Comparison of ENCODE assay signal across 8 cellular contexts in the genomic region with DNA sequence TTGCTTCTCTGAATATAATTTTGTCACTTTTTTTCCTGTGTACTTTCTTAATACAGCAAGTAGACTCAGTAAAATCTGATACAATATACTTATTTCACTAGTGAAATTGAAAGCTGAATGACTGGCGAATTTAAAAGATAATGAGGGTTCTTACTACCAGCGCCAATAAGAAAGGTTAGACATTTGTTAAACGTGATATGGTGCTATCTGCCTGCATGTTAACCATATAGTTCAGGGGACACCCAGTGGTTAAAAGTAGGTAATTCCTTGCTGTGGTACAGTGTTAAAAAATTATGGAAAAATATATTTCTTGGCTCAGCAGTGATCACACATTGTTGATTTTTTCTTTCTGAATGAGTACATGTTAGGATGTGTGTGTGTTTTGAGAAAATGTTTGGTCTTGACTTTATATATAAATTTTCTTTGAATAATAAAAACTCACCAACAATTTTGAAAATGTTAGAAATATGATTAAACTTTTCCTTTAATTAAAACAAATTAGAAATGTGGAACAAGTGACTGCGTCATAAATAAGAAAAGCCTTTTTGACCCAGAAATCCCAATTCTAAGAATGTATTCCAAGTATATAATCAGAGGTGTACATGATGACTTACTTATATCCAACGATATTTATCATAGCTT. TPM values are rescaled to one million over a fixed set of nuclear protein-coding genes. Genes with fewer than 3 reads are reported as not detected.
DNase-seq lines count a peak whose midpoint lies in the region; ATAC-seq and TF ChIP-seq lines count a peak whose summit lies in the region.

No MANE protein-coding gene starts in this region.

- peaks cover 24% of the 10 kb centered on the region for H3K36me3 Mint-ChIP-seq in HFFc6 (ENCODE audit: low read depth)
- peaks cover 12% of the 10 kb centered on the region for H3K36me3 Mint-ChIP-seq in activated CD8-positive, alpha-beta T cell treated with anti-CD3 and anti-CD28 coated beads, Interleukin-2, amount 10 ng/mL, durations not matched to agents 7 days and 5 days (ENCODE audit: low read depth)

- no peak overlapping the region for H3K27ac ChIP-seq in 22Rv1

- no peaks in the 10 kb centered on the region; the same call in 1 of the 2 replicates for H3K27me3 Mint-ChIP-seq in HFFc6 (ENCODE audit: insufficient read depth)
- no peaks in the 10 kb centered on the region for H3K27me3 Mint-ChIP-seq in activated CD8-positive, alpha-beta T cell treated with anti-CD3 and anti-CD28 coated beads, Interleukin-2, amount 10 ng/mL, durations not matched to agents 7 days and 5 days (ENCODE audit: low read depth)

- ATAC-seq in activated CD8-positive, alpha-beta T cell treated with anti-CD3 and anti-CD28 coated beads, Interleukin-2, amount 10 ng/mL, durations not matched to agents 7 days and 5 days: peak; percentile 61
- peak; percentile 73 for ATAC-seq in left ventricle myocardium superior
- ATAC-seq in stimulated activated naive CD8-positive, alpha-beta T cell treated with anti-CD3 and anti-CD28 coated beads, Interleukin-15, Interleukin-2, amounts not matched to agents 100 U/mL and 50 U/mL, for 24 hours: peak; percentile 83
- ATAC-seq in HG03025 (IDR thresholded peaks at IDR 0.05; ENCODE audit: low FRiP score, unreplicated experiment): no peak

- CTCF ChIA-PET in GM10248 (lab: Yijun Ruan, JAX): interaction anchor here (0.8 to 4.1 kb wide), 13 partner anchors 9 to 828 kb away, joined by 3 to 23 read pairs (median 4); no protein-coding TSS in a partner anchor
- CTCF ChIA-PET in activated CD8-positive, alpha-beta T cell treated with anti-CD3 and anti-CD28 coated beads, Interleukin-2, amount 10 ng/mL, durations not matched to agents 7 days and 5 days (lab: Charles Lee): interaction anchor here (0.6 to 7.0 kb wide), 19 partner anchors 9 to 352 kb away, joined by 3 to 51 read pairs (median 4); partner anchors contain the start of gene CAST

- H3K4me1 Mint-ChIP-seq in HFFc6 (ENCODE audit: low read depth): peaks cover 73% of the 10 kb centered on the region
- H3K4me1 Mint-ChIP-seq in activated CD8-positive, alpha-beta T cell treated with anti-CD3 and anti-CD28 coated beads, Interleukin-2, amount 10 ng/mL, durations not matched to agents 7 days and 5 days (ENCODE audit: low read depth): peaks cover 8% of the 10 kb centered on the region

- intact Hi-C loops in left ventricle myocardium superior (cut with micrococcal nuclease): no loop called here

- DNase-seq in GM10248 (ENCODE audit: extremely low spot score) (peak; percentile 46), HFFc6 (peak; percentile 50), NAMALWA (ENCODE audit: low spot score) (peak; percentile 73), left ventricle myocardium superior (no peak)
- DNase-seq in activated CD8-positive, alpha-beta T cell treated with anti-CD3 and anti-CD28 coated beads, Interleukin-2, amount 10 ng/mL, durations not matched to agents 7 days and 5 days: no peak
- DNase-seq in stimulated activated naive CD8-positive, alpha-beta T cell treated with anti-CD3 and anti-CD28 coated beads, Interleukin-15, Interleukin-2, amounts not matched to agents 100 U/mL and 50 U/mL, for 24 hours: no peak

- TF ChIP-seq CTCF in 22Rv1 (IDR thresholded peaks at IDR 0.05) (peak; percentile 63), GM10248 (IDR thresholded peaks at IDR 0.05; ENCODE audit: control extremely low read depth, extremely low read depth, low read depth, missing control alignments) (peak; percentile 54), HFFc6 (IDR thresholded peaks at IDR 0.05) (peak; percentile 84)

- peak overlapping the region; percentile 71 for H3K4me3 Mint-ChIP-seq in HFFc6
- no peak overlapping the region for H3K4me3 Mint-ChIP-seq in activated CD8-positive, alpha-beta T cell treated with anti-CD3 and anti-CD28 coated beads, Interleukin-2, amount 10 ng/mL, durations not matched to agents 7 days and 5 days

- POLR2A ChIA-PET in GM10248 (lab: Yijun Ruan, JAX): no interaction called here
- POLR2A ChIA-PET in activated CD8-positive, alpha-beta T cell treated with anti-CD3 and anti-CD28 coated beads, Interleukin-2, amount 10 ng/mL, durations not matched to agents 7 days and 5 days (lab: Charles Lee): no interaction called here

- H3K27ac Mint-ChIP-seq in HFFc6: no peak overlapping the region; the same call in 1 of the 2 replicates
- no peak overlapping the region for H3K27ac Mint-ChIP-seq in activated CD8-positive, alpha-beta T cell treated with anti-CD3 and anti-CD28 coated beads, Interleukin-2, amount 10 ng/mL, durations not matched to agents 7 days and 5 days

- H3K9me3 Mint-ChIP-seq in HFFc6: no peaks in the 10 kb centered on the region
- no peaks in the 10 kb centered on the region for H3K9me3 Mint-ChIP-seq in activated CD8-positive, alpha-beta T cell treated with anti-CD3 and anti-CD28 coated beads, Interleukin-2, amount 10 ng/mL, durations not matched to agents 7 days and 5 days (ENCODE audit: insufficient read depth)

RNA-seq across cellular contexts. Expression of gene CAST, which starts 25.8 kb away (rescaled TPM):
- 100 to 1,000 TPM; 274 to 342 (median 322) TPM for total RNA-seq in HFFc6 (2021; fragmentation: NEBNext Ultra II Directional; extraction: Animal tissue kit (Norgen Biotek cat#: 25700))
- total RNA-seq in activated CD8-positive, alpha-beta T cell treated with anti-CD3 and anti-CD28 coated beads, Interleukin-2, amount 10 ng/mL, durations not matched to agents 7 days and 5 days: 100 to 1,000 TPM; 149 to 152 TPM
- 523 TPM for total RNA-seq in left ventricle myocardium superior

Comparison
In these comparisons a context has a peak if more than half of its experiments do, and no peak if none do; other contexts are left out.
1. DNase-seq: peak in GM10248 (single experiment), HFFc6 (single experiment) and NAMALWA (single experiment); none in activated CD8-positive, alpha-beta T cell treated with anti-CD3 and anti-CD28 coated beads, Interleukin-2, amount 10 ng/mL, durations not matched to agents 7 days and 5 days (single experiment), left ventricle myocardium superior (single experiment) and stimulated activated naive CD8-positive, alpha-beta T cell treated with anti-CD3 and anti-CD28 coated beads, Interleukin-15, Interleukin-2, amounts not matched to agents 100 U/mL and 50 U/mL, for 24 hours (single experiment).
2. Peak in every context shown above with its lines, with median percentiles within 50 percentile points of each other: CTCF ChIP-seq.